ENCODE assay signal across 10 cellular contexts in the genomic region with DNA sequence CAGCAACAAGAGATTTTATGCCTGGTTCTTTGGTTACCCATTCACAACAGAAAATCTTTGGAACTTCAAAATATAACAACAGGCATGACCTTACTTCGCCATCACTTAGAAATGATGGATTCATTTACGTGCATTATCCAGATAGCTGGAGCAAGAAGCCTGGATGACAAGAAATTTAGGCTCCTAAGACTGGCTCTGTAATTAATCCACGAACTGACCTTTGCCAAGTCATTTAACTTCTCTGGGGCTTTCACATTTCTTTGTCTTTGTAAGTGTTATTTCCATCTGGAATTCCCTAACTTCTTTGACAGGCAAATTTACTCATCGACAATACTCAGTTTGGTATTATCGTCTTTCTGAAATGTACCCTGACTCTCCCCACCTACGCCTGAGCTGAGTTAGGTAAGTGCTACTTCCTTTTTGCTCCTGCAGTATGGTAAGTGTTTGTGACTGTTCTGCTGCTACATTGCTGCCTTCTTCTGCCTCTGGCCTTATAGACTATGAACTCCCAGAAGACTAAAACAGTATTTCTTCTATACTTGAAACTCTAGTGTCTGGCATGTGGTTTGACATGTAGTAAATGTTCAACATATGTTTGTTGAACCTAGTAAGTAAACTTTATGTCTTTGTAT. TPM values are rescaled to one million over a fixed set of nuclear protein-coding genes. Genes with fewer than 3 reads are reported as not detected.
DNase-seq lines count a peak whose midpoint lies in the region; ATAC-seq and TF ChIP-seq lines count a peak whose summit lies in the region.
"Had no signal": no experiment of that assay in that cellular context is flagged by ENCODE, and none has a peak within 500 bp of the region (broad histone marks: within the 10 kb centered on the region; RNA-seq: fewer than 3 reads in every experiment).

No MANE protein-coding gene starts in this region.

- no peak for TF ChIP-seq CTCF in left ventricle myocardium inferior (IDR thresholded peaks at IDR 0.05; ENCODE audit: borderline replicate concordance)

- no peaks in the 10 kb centered on the region for H3K36me3 ChIP-seq in left ventricle myocardium inferior
- H3K36me3 ChIP-seq: ovary had no signal

- peaks cover 58% of the 10 kb centered on the region for H3K4me1 Mint-ChIP-seq in activated T-cell treated with anti-CD3 and anti-CD28 coated beads, Interleukin-2, amount 50 U/mL, for 24 hours (ENCODE audit: low read depth)
- H3K4me1 Mint-ChIP-seq in activated CD4-positive, alpha-beta T cell treated with anti-CD3 and anti-CD28 coated beads, Interleukin-2, amount 10 ng/mL, durations not matched to agents 7 days and 5 days: peaks cover 27% of the 10 kb centered on the region
- peaks cover 32 to 63% of the 10 kb centered on the region in 2 donors for H3K4me1 Mint-ChIP-seq in stimulated activated naive B cell treated with anti-CD40 and anti-IgM and Interleukin-4, amounts not matched to agents 10 μg/mL and 1 μg/mL and 100 μg/mL, for 72 hours

- peak; percentile 85 for ATAC-seq in HG02870 (IDR thresholded peaks at IDR 0.05; ENCODE audit: unreplicated experiment)
- ATAC-seq in stimulated activated naive B cell treated with anti-CD40 and anti-IgM and Interleukin-4, amounts not matched to agents 10 μg/mL and 1 μg/mL and 100 μg/mL, for 72 hours (replicated peaks): peak; percentile 93 to 94

- CTCF ChIA-PET in activated CD4-positive, alpha-beta T cell treated with anti-CD3 and anti-CD28 coated beads, Interleukin-2, amount 10 ng/mL, durations not matched to agents 7 days and 5 days (lab: Charles Lee): interaction anchor here (2.3 kb wide), 1 partner anchor 9 kb away, joined by 9 read pairs; no protein-coding TSS in a partner anchor

- H3K27ac Mint-ChIP-seq in activated T-cell treated with anti-CD3 and anti-CD28 coated beads, Interleukin-2, amount 50 U/mL, for 24 hours: peak overlapping the region; percentile 98
- H3K27ac Mint-ChIP-seq in activated CD4-positive, alpha-beta T cell treated with anti-CD3 and anti-CD28 coated beads, Interleukin-2, amount 10 ng/mL, durations not matched to agents 7 days and 5 days: peak overlapping the region; percentile 86
- peak overlapping the region; percentile 99 for H3K27ac Mint-ChIP-seq in stimulated activated naive B cell treated with anti-CD40 and anti-IgM and Interleukin-4, amounts not matched to agents 10 μg/mL and 1 μg/mL and 100 μg/mL, for 72 hours

- peak overlapping the region; percentile 56 for H3K4me3 Mint-ChIP-seq in activated T-cell treated with anti-CD3 and anti-CD28 coated beads, Interleukin-2, amount 50 U/mL, for 24 hours
- H3K4me3 Mint-ChIP-seq in activated CD4-positive, alpha-beta T cell treated with anti-CD3 and anti-CD28 coated beads, Interleukin-2, amount 10 ng/mL, durations not matched to agents 7 days and 5 days: peak overlapping the region; percentile 3
- H3K4me3 Mint-ChIP-seq in stimulated activated naive B cell treated with anti-CD40 and anti-IgM and Interleukin-4, amounts not matched to agents 10 μg/mL and 1 μg/mL and 100 μg/mL, for 72 hours: peak overlapping the region; percentile 62 to 75

- no peaks in the 10 kb centered on the region for H3K36me3 Mint-ChIP-seq in activated T-cell treated with anti-CD3 and anti-CD28 coated beads, Interleukin-2, amount 50 U/mL, for 24 hours (ENCODE audit: low read depth)
- no peaks in the 10 kb centered on the region for H3K36me3 Mint-ChIP-seq in activated CD4-positive, alpha-beta T cell treated with anti-CD3 and anti-CD28 coated beads, Interleukin-2, amount 10 ng/mL, durations not matched to agents 7 days and 5 days (ENCODE audit: low read depth)
- peaks cover 0 to 4% of the 10 kb centered on the region in 2 donors for H3K36me3 Mint-ChIP-seq in stimulated activated naive B cell treated with anti-CD40 and anti-IgM and Interleukin-4, amounts not matched to agents 10 μg/mL and 1 μg/mL and 100 μg/mL, for 72 hours

- no peaks in the 10 kb centered on the region for H3K9me3 Mint-ChIP-seq in activated T-cell treated with anti-CD3 and anti-CD28 coated beads, Interleukin-2, amount 50 U/mL, for 24 hours
- no peaks in the 10 kb centered on the region for H3K9me3 Mint-ChIP-seq in activated CD4-positive, alpha-beta T cell treated with anti-CD3 and anti-CD28 coated beads, Interleukin-2, amount 10 ng/mL, durations not matched to agents 7 days and 5 days
- H3K9me3 Mint-ChIP-seq in stimulated activated naive B cell treated with anti-CD40 and anti-IgM and Interleukin-4, amounts not matched to agents 10 μg/mL and 1 μg/mL and 100 μg/mL, for 72 hours: peaks cover 0 to 6% of the 10 kb centered on the region in 2 donors

- H3K4me1 ChIP-seq in left ventricle myocardium inferior: no peaks in the 10 kb centered on the region

- POLR2A ChIA-PET in activated CD4-positive, alpha-beta T cell treated with anti-CD3 and anti-CD28 coated beads, Interleukin-2, amount 10 ng/mL, durations not matched to agents 7 days and 5 days (lab: Charles Lee): no interaction called here

- intact Hi-C loops in left ventricle myocardium inferior (cut with micrococcal nuclease): no loop called here

- no peaks in the 10 kb centered on the region for H3K9me3 ChIP-seq in left ventricle myocardium inferior (replicated peaks)
- H3K9me3 ChIP-seq: ovary had no signal

- no peaks in the 10 kb centered on the region for H3K27me3 Mint-ChIP-seq in activated T-cell treated with anti-CD3 and anti-CD28 coated beads, Interleukin-2, amount 50 U/mL, for 24 hours
- no peaks in the 10 kb centered on the region for H3K27me3 Mint-ChIP-seq in activated CD4-positive, alpha-beta T cell treated with anti-CD3 and anti-CD28 coated beads, Interleukin-2, amount 10 ng/mL, durations not matched to agents 7 days and 5 days
- no peaks in the 10 kb centered on the region for H3K27me3 Mint-ChIP-seq in stimulated activated naive B cell treated with anti-CD40 and anti-IgM and Interleukin-4, amounts not matched to agents 10 μg/mL and 1 μg/mL and 100 μg/mL, for 72 hours

- DNase-seq in activated T-cell treated with anti-CD3 and anti-CD28 coated beads, Interleukin-2, amount 50 U/mL, for 24 hours: no peak
- DNase-seq in activated T-cell treated with anti-CD3 and anti-CD28 coated beads, Interleukin-2, amount 50 U/mL, for 48 hours: no peak
- DNase-seq in activated CD4-positive, alpha-beta T cell treated with anti-CD3 and anti-CD28 coated beads, Interleukin-2, amount 10 ng/mL, durations not matched to agents 7 days and 5 days: no peak
- DNase-seq in stimulated activated naive B cell treated with anti-CD40 and anti-IgM and Interleukin-4, amounts not matched to agents 10 μg/mL and 1 μg/mL and 100 μg/mL, for 72 hours: peak; percentile 61
- no peak for DNase-seq in NCI-H187 treated with DMSO at 0.1 percent for 48 hours (lab: John Stamatoyannopoulos, UW)
- DNase-seq in left ventricle myocardium inferior: no peak
- no peak for DNase-seq in NCI-H748 (lab: John Stamatoyannopoulos, UW; ENCODE audit: unreplicated experiment)
- DNase-seq: ovary had no signal

- no peak overlapping the region for H3K4me3 ChIP-seq in left ventricle myocardium inferior
- H3K4me3 ChIP-seq: ovary had no signal

- no peak overlapping the region for H3K27ac ChIP-seq in left ventricle myocardium inferior (replicated peaks)
- H3K27ac ChIP-seq: KMS-11, ovary had no signal

- no peaks in the 10 kb centered on the region for H3K27me3 ChIP-seq in left ventricle myocardium inferior (ENCODE audit: low read depth)
- H3K27me3 ChIP-seq: ovary had no signal

RNA-seq across cellular contexts. Expression of a gene that starts 5.5 kb away (rescaled TPM):
- 10 to 100 TPM; 75.4 to 91.2 TPM for total RNA-seq in activated CD4-positive, alpha-beta T cell treated with anti-CD3 and anti-CD28 coated beads, Interleukin-2, amount 10 ng/mL, durations not matched to agents 7 days and 5 days
- 26.5 TPM for total RNA-seq in left ventricle myocardium inferior

Comparison
In these comparisons a context has a peak if more than half of its experiments do, and no peak if none do; other contexts are left out.
1. H3K4me3 Mint-ChIP-seq: peak in every context shown above with its lines; median percentile 68 in stimulated activated naive B cell treated with anti-CD40 and anti-IgM and Interleukin-4, amounts not matched to agents 10 μg/mL and 1 μg/mL and 100 μg/mL, for 72 hours; 56 in activated T-cell treated with anti-CD3 and anti-CD28 coated beads, Interleukin-2, amount 50 U/mL, for 24 hours; 3 in activated CD4-positive, alpha-beta T cell treated with anti-CD3 and anti-CD28 coated beads, Interleukin-2, amount 10 ng/mL, durations not matched to agents 7 days and 5 days.